9 cellular contexts compared by ENCODE assay signal in the genomic region with DNA sequence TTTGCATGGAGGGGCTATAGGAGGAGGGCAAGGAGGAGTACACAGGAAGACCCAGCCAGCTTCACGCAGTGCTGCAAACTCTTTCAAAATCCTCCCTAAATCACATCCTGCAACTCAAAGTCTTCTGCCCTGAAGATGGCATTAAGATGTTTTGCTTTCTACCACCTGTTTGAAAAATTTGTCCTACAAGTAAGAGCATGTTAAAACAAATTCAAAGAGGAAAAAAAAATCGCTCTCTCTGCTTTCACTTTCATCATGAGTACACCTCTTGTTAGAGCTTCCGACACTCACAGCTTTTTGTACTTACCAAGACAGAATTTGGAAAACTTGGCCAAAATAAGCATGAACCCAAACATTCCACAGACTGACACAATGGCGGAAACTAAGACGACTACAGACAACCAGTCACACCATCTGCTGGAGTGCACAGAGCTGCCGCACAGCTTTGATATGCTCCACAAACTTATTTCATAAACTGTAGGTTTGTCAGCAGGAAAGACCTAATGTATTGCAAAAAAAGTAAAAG. TPM values are rescaled to one million over a fixed set of nuclear protein-coding genes. Genes with fewer than 3 reads are reported as not detected.
DNase-seq lines count a peak whose midpoint lies in the region; ATAC-seq and TF ChIP-seq lines count a peak whose summit lies in the region.
"Had no signal": no experiment of that assay in that cellular context is flagged by ENCODE, and none has a peak within 500 bp of the region (broad histone marks: within the 10 kb centered on the region; RNA-seq: fewer than 3 reads in every experiment).

No MANE protein-coding gene starts in this region.

- H3K27me3 Mint-ChIP-seq in stimulated activated memory B cell treated with anti-CD40 and anti-IgM and Interleukin-4, amounts not matched to agents 10 μg/mL and 1 μg/mL and 100 μg/mL, for 72 hours: no peaks in the 10 kb centered on the region

- ATAC-seq in GM18909 (IDR thresholded peaks at IDR 0.05; ENCODE audit: poor library complexity, unreplicated experiment) (peak; percentile 72), HG03196 (IDR thresholded peaks at IDR 0.05; ENCODE audit: unreplicated experiment) (peak; percentile 49), heart left ventricle (peak; percentile 41 to 88 (median 66))
- ATAC-seq in stimulated activated memory B cell treated with anti-CD40 and anti-IgM and Interleukin-4, amounts not matched to agents 10 μg/mL and 1 μg/mL and 100 μg/mL, for 72 hours: peak; percentile 78

- no peak for TF ChIP-seq CTCF in heart left ventricle (IDR thresholded peaks at IDR 0.05)

- H3K36me3 Mint-ChIP-seq in stimulated activated memory B cell treated with anti-CD40 and anti-IgM and Interleukin-4, amounts not matched to agents 10 μg/mL and 1 μg/mL and 100 μg/mL, for 72 hours: no peaks in the 10 kb centered on the region

- intact Hi-C loops in heart left ventricle (cut with DNase I): no loop called here

- no peak for TF ChIP-seq POLR2A in heart left ventricle (IDR thresholded peaks at IDR 0.05)

- H3K4me3 ChIP-seq in heart left ventricle: peak overlapping the region in 11 of 12 donors; percentile 20 to 55 (median 49)

- H3K27ac ChIP-seq in heart left ventricle: peak overlapping the region; percentile 48 to 91 (median 69)
- H3K27ac ChIP-seq: HL-60 had no signal

- DNase-seq in Ammon's horn (ENCODE audit: low spot score) (peak; percentile 61), heart left ventricle (peak in 1 of 5 donors; percentile 24), cortex of kidney (lab: John Stamatoyannopoulos, UW) (no peak), HK-2 (ENCODE audit: unreplicated experiment) (no peak)
- DNase-seq in activated T-cell treated with anti-CD3 and anti-CD28 coated beads, Interleukin-2, amount 50 U/mL, for 48 hours: peak; percentile 41 to 52

- peak overlapping the region; percentile 96 for H3K27ac Mint-ChIP-seq in stimulated activated memory B cell treated with anti-CD40 and anti-IgM and Interleukin-4, amounts not matched to agents 10 μg/mL and 1 μg/mL and 100 μg/mL, for 72 hours

- no peaks in the 10 kb centered on the region for H3K9me3 Mint-ChIP-seq in stimulated activated memory B cell treated with anti-CD40 and anti-IgM and Interleukin-4, amounts not matched to agents 10 μg/mL and 1 μg/mL and 100 μg/mL, for 72 hours

- peaks cover 10% of the 10 kb centered on the region for H3K4me1 Mint-ChIP-seq in stimulated activated memory B cell treated with anti-CD40 and anti-IgM and Interleukin-4, amounts not matched to agents 10 μg/mL and 1 μg/mL and 100 μg/mL, for 72 hours

- peaks cover 0 to 30% (median 7%) of the 10 kb centered on the region in 12 donors for H3K4me1 ChIP-seq in heart left ventricle

- no peaks in the 10 kb centered on the region for H3K9me3 ChIP-seq in heart left ventricle

- WGBS in heart left ventricle, 4 donors: 34 to 44% (median 38%) methylated on average over 6 of the region's 6 CpGs

- H3K27me3 ChIP-seq in heart left ventricle: no peaks in the 10 kb centered on the region

- peaks cover 0 to 6% (median 0%) of the 10 kb centered on the region in 9 donors for H3K36me3 ChIP-seq in heart left ventricle

- H3K4me3 Mint-ChIP-seq in stimulated activated memory B cell treated with anti-CD40 and anti-IgM and Interleukin-4, amounts not matched to agents 10 μg/mL and 1 μg/mL and 100 μg/mL, for 72 hours: peak overlapping the region; percentile 88

RNA-seq across cellular contexts. Expression of gene GCH1, which starts 21.3 kb away (rescaled TPM):
- total RNA-seq in heart left ventricle: 10 to 100 TPM in 1 of 9 donors, 1 to 10 TPM in 8; 1.6 to 13.8 (median 3.7) TPM
- polyA plus RNA-seq in heart left ventricle: 1 to 10 TPM; 1.9 to 2.7 TPM

Comparison
In these comparisons a context has a peak if more than half of its experiments do, and no peak if none do; other contexts are left out.
1. DNase-seq: peak in Ammon's horn (single experiment) and activated T-cell treated with anti-CD3 and anti-CD28 coated beads, Interleukin-2, amount 50 U/mL, for 48 hours (2 of 2); none in cortex of kidney (single experiment) and HK-2 (single experiment).
2. Peak in every context shown above with its lines, with median percentiles within 50 percentile points of each other: ATAC-seq.